10 cellular contexts compared by ENCODE assay signal in genomic region chr1:234899041-234899787, GRCh38.
DNase-seq lines count a peak whose midpoint lies in the region; ATAC-seq and TF ChIP-seq lines count a peak whose summit lies in the region.
"Had no signal": no experiment of that assay in that cellular context is flagged by ENCODE, and none has a peak within 500 bp of the region (broad histone marks: within the 10 kb centered on the region; RNA-seq: fewer than 3 reads in every experiment).

No MANE protein-coding gene starts in this region.

- BruUV-seq in Panc1 (replicated peaks; lab: Mats Ljungman, UMichigan): no TSS peak

- DNase-seq in HPDE6-E6E7 (ENCODE audit: extremely low spot score) (peak; percentile 21), Panc1 (ENCODE audit: low read depth, low spot score) (no peak), Right ventricle myocardium superior (no peak), psoas muscle (no peak), hippocampal formation (lab: John Stamatoyannopoulos, UW) (no peak), DMS114 treated with DMSO at 0.1 percent for 48 hours (lab: John Stamatoyannopoulos, UW; ENCODE audit: unreplicated experiment) (no peak)
- DNase-seq in activated naive CD8-positive, alpha-beta T cell treated with anti-CD3 and anti-CD28 coated beads for 36 hours: no peak
- DNase-seq: activated CD4-positive, alpha-beta T cell treated with anti-CD3 and anti-CD28 coated beads for 4 hours had no signal

- 42 to 73% (median 60%) methylated on average over 12 of the region's 12 CpGs for WGBS in psoas muscle, 3 donors

- H3K27ac ChIP-seq in Panc1 (ENCODE audit: low read length) (peak overlapping the region; percentile 81), psoas muscle (peak overlapping the region; percentile 90)

- ATAC-seq in Panc1 (peak; percentile 60), Right ventricle myocardium superior (ENCODE audit: poor library complexity) (peak; percentile 71), psoas muscle (peak; percentile 40 to 71 (median 54)), GM18520 (IDR thresholded peaks at IDR 0.05; ENCODE audit: unreplicated experiment) (no peak)

- no peaks in the 10 kb centered on the region for H3K27me3 Mint-ChIP-seq in activated naive CD8-positive, alpha-beta T cell treated with anti-CD3 and anti-CD28 coated beads for 36 hours

- POLR2A ChIA-PET in Panc1 (lab: Charles Lee): no interaction called here

- H3K4me1 Mint-ChIP-seq in activated naive CD8-positive, alpha-beta T cell treated with anti-CD3 and anti-CD28 coated beads for 36 hours: peaks cover 15% of the 10 kb centered on the region

- no peak overlapping the region for H3K4me3 Mint-ChIP-seq in activated naive CD8-positive, alpha-beta T cell treated with anti-CD3 and anti-CD28 coated beads for 36 hours

- TF ChIP-seq CTCF in Panc1 (IDR thresholded peaks at IDR 0.05) (no peak), psoas muscle (IDR thresholded peaks at IDR 0.05) (no peak)

- no peaks in the 10 kb centered on the region for H3K36me3 Mint-ChIP-seq in activated naive CD8-positive, alpha-beta T cell treated with anti-CD3 and anti-CD28 coated beads for 36 hours

- H3K9me3 ChIP-seq in Panc1 (ENCODE audit: control insufficient read depth, insufficient read depth, low read depth, low read length) (no peaks in the 10 kb centered on the region), psoas muscle (no peaks in the 10 kb centered on the region)
- H3K9me3 ChIP-seq: HAP-1 had no signal

- in situ Hi-C loops in Panc1 (cut with HindIII; ENCODE audit: low pct_unique_long_range_greater_than_20kb, low sequenced_read_pairs): no loop called here

- CTCF ChIA-PET in Panc1 (lab: Charles Lee): interaction anchor here (0.6 kb wide), 1 partner anchor 295 kb away, joined by 3 read pairs; no protein-coding TSS in a partner anchor

- H3K27me3 ChIP-seq in Panc1 (ENCODE audit: control insufficient read depth, insufficient read depth, low read length) (no peaks in the 10 kb centered on the region), psoas muscle (ENCODE audit: insufficient read depth in 3 of 3, low read length in 2 of 3) (no peaks in the 10 kb centered on the region)

- H3K27ac Mint-ChIP-seq in activated naive CD8-positive, alpha-beta T cell treated with anti-CD3 and anti-CD28 coated beads for 36 hours: no peak overlapping the region

- no peaks in the 10 kb centered on the region for H3K36me3 ChIP-seq in Panc1 (ENCODE audit: control insufficient read depth, insufficient read depth, low read length)
- H3K36me3 ChIP-seq in psoas muscle (ENCODE audit: insufficient read depth in 1 of 2, low read depth in 1 of 2): no peaks in the 10 kb centered on the region
- H3K36me3 ChIP-seq: HAP-1 had no signal

- H3K4me3 ChIP-seq in Panc1 (ENCODE audit: low read depth in 2 of 2, low read length in 2 of 2) (no peak overlapping the region), psoas muscle (no peak overlapping the region)
- H3K4me3 ChIP-seq: HAP-1 had no signal

- intact Hi-C loops in Panc1 (cut with micrococcal nuclease; ENCODE audit: unreplicated experiment) (no loop called here), Right ventricle myocardium superior (cut with DNase I) (no loop called here), psoas muscle (cut with DNase I) (loop anchor here in 1 of 2 donors (5.0 kb wide), 3 partner anchors 98 to 178 kb away; no protein-coding TSS in a partner anchor)

- H3K9me3 Mint-ChIP-seq in activated naive CD8-positive, alpha-beta T cell treated with anti-CD3 and anti-CD28 coated beads for 36 hours: no peaks in the 10 kb centered on the region

- peaks cover 24% of the 10 kb centered on the region for H3K4me1 ChIP-seq in Panc1 (ENCODE audit: control insufficient read depth, insufficient read depth, low read length)
- H3K4me1 ChIP-seq in psoas muscle: peaks cover 27% of the 10 kb centered on the region
- H3K4me1 ChIP-seq: HAP-1 had no signal
